8 cellular contexts compared by ENCODE assay signal in the genomic region with DNA sequence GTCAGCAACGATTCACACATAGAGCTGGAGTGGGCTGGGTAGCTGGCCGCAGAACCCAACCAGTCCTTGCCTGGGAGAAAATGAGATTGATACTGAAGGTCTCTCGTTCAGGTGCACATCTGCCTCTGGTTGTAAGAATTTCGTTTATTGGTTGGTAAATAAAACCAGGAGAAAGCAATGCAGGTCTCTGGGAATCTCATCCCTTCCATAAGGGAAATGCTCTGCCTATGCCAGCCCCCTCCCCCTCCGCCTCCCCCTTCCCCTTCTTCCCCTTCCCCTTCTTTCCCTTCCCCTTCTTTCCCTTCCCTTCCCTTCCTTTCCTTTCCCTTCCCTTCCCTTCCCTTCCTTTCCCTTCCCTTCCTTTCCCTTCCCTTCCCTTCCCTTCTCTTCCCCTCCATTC.
"Had no signal": no experiment of that assay in that cellular context is flagged by ENCODE, and none has a peak within 500 bp of the region (broad histone marks: within the 10 kb centered on the region; RNA-seq: fewer than 3 reads in every experiment).

No MANE protein-coding gene starts in this region.

- DNase-seq: GDM1, GF-D8 had no signal

- ATAC-seq: GM12878 had no signal

- H3K4me3 ChIP-seq: GM12878 had no signal

- FAIRE-seq: G401.6, GM12878, GM12891, GM12892, GM18507, GM19239 had no signal
